ENCODE assay signal across 9 cellular contexts in genomic region chr6:47047479-47048411, GRCh38. TPM values are rescaled to one million over a fixed set of nuclear protein-coding genes. Genes with fewer than 3 reads are reported as not detected.
DNase-seq lines count a peak whose midpoint lies in the region; ATAC-seq and TF ChIP-seq lines count a peak whose summit lies in the region.
"Had no signal": no experiment of that assay in that cellular context is flagged by ENCODE, and none has a peak within 500 bp of the region (broad histone marks: within the 10 kb centered on the region; RNA-seq: fewer than 3 reads in every experiment).

No MANE protein-coding gene starts in this region.

- H3K36me3 ChIP-seq in vagina, result no peaks in the 10 kb centered on the region

- H3K27ac ChIP-seq in epithelial cell of prostate (peak overlapping the region; percentile 98), vagina (no peak overlapping the region)

- H3K27me3 ChIP-seq in vagina, result no peaks in the 10 kb centered on the region

- ATAC-seq in HG02678 (IDR thresholded peaks at IDR 0.05; ENCODE audit: unreplicated experiment), result peak; percentile 85

- TF ChIP-seq POLR2A in vagina (IDR thresholded peaks at IDR 0.05), result no peak

- TF ChIP-seq CTCF in GM12872 (IDR thresholded peaks at IDR 0.05; ENCODE audit: insufficient read depth, low read depth, low read length), result peak; percentile 78
- TF ChIP-seq CTCF in vagina (IDR thresholded peaks at IDR 0.05), result peak; percentile 45 to 65 (median 49)

- H3K4me3 ChIP-seq in vagina, result no peak overlapping the region

- no peaks in the 10 kb centered on the region for H3K4me1 ChIP-seq in vagina

- intact Hi-C loops in vagina (cut with DNase I), result no loop called here

- H3K9me3 ChIP-seq in vagina, result no peaks in the 10 kb centered on the region

- peak; percentile 46 for DNase-seq in AG08396 (ENCODE audit: low spot score)
- DNase-seq in NCI-H1436 treated with DMSO at 0.1 percent for 48 hours (lab: John Stamatoyannopoulos, UW), result peak; percentile 44
- DNase-seq in SKM-1 (lab: John Stamatoyannopoulos, UW; ENCODE audit: unreplicated experiment), result peak; percentile 72
- DNase-seq in epithelial cell of prostate (ENCODE audit: low read depth, low spot score), result no peak
- peak; percentile 33 for DNase-seq in middle frontal gyrus (ENCODE audit: extremely low spot score, low spot score)
- no peak for DNase-seq in vagina (ENCODE audit: extremely low spot score in 2 of 2)

RNA-seq across cellular contexts. Expression of gene ADGRF1, which starts 5.6 kb away (rescaled TPM):
- total RNA-seq in vagina, result 8.3 TPM
- total RNA-seq: naive thymus-derived CD8-positive, alpha-beta T cell had no signal

Comparison
In these comparisons a context has a peak if more than half of its experiments do, and no peak if none do; other contexts are left out.
1. DNase-seq: peak in AG08396 (single experiment), NCI-H1436 treated with DMSO at 0.1 percent for 48 hours (single experiment), SKM-1 (single experiment) and middle frontal gyrus (single experiment); none in epithelial cell of prostate (single experiment) and vagina (0 of 2).